ENCODE assay signal across 10 cellular contexts in genomic region chr16:53080345-53081031, GRCh38. TPM values are rescaled to one million over a fixed set of nuclear protein-coding genes. Genes with fewer than 3 reads are reported as not detected.
A peak's percentile ranks its signal among the peaks of the same experiment; 100 is the strongest.
DNase-seq lines count a peak whose midpoint lies in the region; ATAC-seq and TF ChIP-seq lines count a peak whose summit lies in the region.
"Had no signal": no experiment of that assay in that cellular context is flagged by ENCODE, and none has a peak within 500 bp of the region (broad histone marks: within the 10 kb centered on the region; RNA-seq: fewer than 3 reads in every experiment).

No MANE protein-coding gene starts in this region.

- no peak for TF ChIP-seq CTCF in endodermal cell (conservative IDR thresholded peaks at IDR 0.05)
- no peak for TF ChIP-seq CTCF in upper lobe of right lung (IDR thresholded peaks at IDR 0.05)

- DNase-seq in MG63 (peak; percentile 90), endodermal cell (no peak), upper lobe of right lung (no peak)
- no peak for DNase-seq in activated T-cell treated with anti-CD3 and anti-CD28 coated beads, Interleukin-2, amount 50 U/mL, for 72 hours
- no peak for DNase-seq in NK-92 treated with Interleukin-12 subunit alpha and Interleukin-12 subunit beta, amount 100 ng/mL, for 24 hours (lab: John Stamatoyannopoulos, UW)
- DNase-seq: activated CD4-positive, alpha-beta T cell treated with anti-CD3 and anti-CD28 coated beads for 1 hour; naive B cell had no signal

- 0 out of 2 replicates have a peak, but pooled peaks cover 2% of the 10 kb centered on the region for H3K9me3 ChIP-seq in MG63
- H3K9me3 ChIP-seq in endodermal cell (ENCODE audit: control insufficient read depth, low read length): peaks cover 15% of the 10 kb centered on the region
- H3K9me3 ChIP-seq in mesodermal cell (ENCODE audit: control insufficient read depth, low read length): no peaks in the 10 kb centered on the region
- H3K9me3 ChIP-seq in upper lobe of right lung: no peaks in the 10 kb centered on the region

- peak overlapping the region; percentile 92 for H3K27ac ChIP-seq in endodermal cell (ENCODE audit: low read depth, low read length)
- H3K27ac ChIP-seq in mesodermal cell (ENCODE audit: low read depth, low read length, severe bottlenecking): peak overlapping the region; percentile 85
- H3K27ac ChIP-seq in upper lobe of right lung: peak overlapping the region; percentile 59

- peaks cover 14% of the 10 kb centered on the region for H3K9me3 Mint-ChIP-seq in endodermal cell
- no peaks in the 10 kb centered on the region for H3K9me3 Mint-ChIP-seq in activated T-cell treated with anti-CD3 and anti-CD28 coated beads, Interleukin-2, amount 50 U/mL, for 72 hours
- H3K9me3 Mint-ChIP-seq: naive B cell had no signal

- peaks cover 25% of the 10 kb centered on the region for H3K36me3 Mint-ChIP-seq in endodermal cell (ENCODE audit: low read depth)
- peaks cover 0 to 2% of the 10 kb centered on the region in 2 donors for H3K36me3 Mint-ChIP-seq in activated T-cell treated with anti-CD3 and anti-CD28 coated beads, Interleukin-2, amount 50 U/mL, for 72 hours (ENCODE audit: insufficient read depth in 2 of 2)

- H3K36me3 ChIP-seq in MG63: peaks cover 19% of the 10 kb centered on the region
- H3K36me3 ChIP-seq in endodermal cell (ENCODE audit: control insufficient read depth, insufficient read depth, low read length): peaks cover 7% of the 10 kb centered on the region
- H3K36me3 ChIP-seq in mesodermal cell (ENCODE audit: control insufficient read depth, insufficient read depth, low read length): peaks cover 12% of the 10 kb centered on the region
- no peaks in the 10 kb centered on the region for H3K36me3 ChIP-seq in upper lobe of right lung

- H3K27ac Mint-ChIP-seq in endodermal cell: peak overlapping the region; percentile 30
- H3K27ac Mint-ChIP-seq in activated T-cell treated with anti-CD3 and anti-CD28 coated beads, Interleukin-2, amount 50 U/mL, for 72 hours: no peak overlapping the region
- H3K27ac Mint-ChIP-seq: naive B cell had no signal

- no peak overlapping the region for H3K9ac ChIP-seq in endodermal cell (ENCODE audit: extremely low read depth, low read length, poor library complexity, severe bottlenecking)

- intact Hi-C loops in upper lobe of right lung (cut with DNase I): no loop called here

- H3K4me1 Mint-ChIP-seq in endodermal cell: peaks cover 32% of the 10 kb centered on the region
- peaks cover 7% of the 10 kb centered on the region for H3K4me1 Mint-ChIP-seq in activated T-cell treated with anti-CD3 and anti-CD28 coated beads, Interleukin-2, amount 50 U/mL, for 72 hours (ENCODE audit: low read depth)

- peak; percentile 59 for ATAC-seq in upper lobe of right lung
- ATAC-seq in activated T-cell treated with anti-CD3 and anti-CD28 coated beads, Interleukin-2, amount 50 U/mL, for 72 hours (replicated peaks in 1 of 2): no peak
- ATAC-seq in HG03196 (IDR thresholded peaks at IDR 0.05; ENCODE audit: unreplicated experiment): no peak
- no peak for ATAC-seq in HG03342 (IDR thresholded peaks at IDR 0.05; ENCODE audit: unreplicated experiment)

- no peak overlapping the region for H3K4me3 ChIP-seq in MG63
- no peak overlapping the region for H3K4me3 ChIP-seq in endodermal cell (ENCODE audit: low read length)
- H3K4me3 ChIP-seq in mesodermal cell (ENCODE audit: extremely low read depth, insufficient read depth, low read length, poor library complexity, severe bottlenecking): no peak overlapping the region
- no peak overlapping the region for H3K4me3 ChIP-seq in upper lobe of right lung

- no peak overlapping the region for H3K4me3 Mint-ChIP-seq in endodermal cell
- no peak overlapping the region for H3K4me3 Mint-ChIP-seq in activated T-cell treated with anti-CD3 and anti-CD28 coated beads, Interleukin-2, amount 50 U/mL, for 72 hours
- H3K4me3 Mint-ChIP-seq: naive B cell had no signal

- H3K4me1 ChIP-seq in endodermal cell (ENCODE audit: control insufficient read depth, insufficient read depth, low read length) (no peaks in the 10 kb centered on the region), mesodermal cell (ENCODE audit: control insufficient read depth, insufficient read depth, low read length, poor library complexity, severe bottlenecking) (peaks cover 47% of the 10 kb centered on the region), upper lobe of right lung (peaks cover 52% of the 10 kb centered on the region)

- peaks cover 6% of the 10 kb centered on the region for H3K27me3 Mint-ChIP-seq in endodermal cell (ENCODE audit: insufficient read depth)
- H3K27me3 Mint-ChIP-seq in activated T-cell treated with anti-CD3 and anti-CD28 coated beads, Interleukin-2, amount 50 U/mL, for 72 hours (ENCODE audit: low read depth): no peaks in the 10 kb centered on the region
- H3K27me3 Mint-ChIP-seq: naive B cell had no signal

- WGBS in endodermal cell (ENCODE audit: insufficient coverage in 1 of 2, insufficient read length in 1 of 2), 2 experiments: 64 to 88% methylated on average over 6 to 8 of the region's 8 CpGs
- 59% methylated on average over 5 of the region's 8 CpGs; no CpG with 5 or more reads in 1 of the 2 experiments for WGBS in mesodermal cell (ENCODE audit: insufficient coverage in 2 of 2), 2 experiments

- H3K27me3 ChIP-seq in MG63 (no peaks in the 10 kb centered on the region), endodermal cell (ENCODE audit: control insufficient read depth, insufficient read depth, low read length, poor library complexity, severe bottlenecking) (peaks cover 2% of the 10 kb centered on the region), upper lobe of right lung (no peaks in the 10 kb centered on the region)

RNA-seq across cellular contexts. Expression of gene CHD9, which starts 25.7 kb away (rescaled TPM):
- 27.9 and 51.1 TPM in 2 replicates for total RNA-seq in MG63 (2014; rRNA removed; shearing (Covaris generic); ENCODE audit: low replicate concordance)
- 10 to 100 TPM; 36.8 to 40.5 TPM for total RNA-seq in endodermal cell
- 39.3 TPM for polyA plus RNA-seq in endodermal cell (2013, experiment 1 of 2)
- 41.4 TPM for polyA plus RNA-seq in endodermal cell (2013, experiment 2 of 2)
- polyA plus RNA-seq in mesodermal cell (2013, experiment 1 of 2): 32.8 TPM
- polyA plus RNA-seq in mesodermal cell (2013, experiment 2 of 2): 31.9 TPM
- total RNA-seq in upper lobe of right lung: 81.4 TPM
- total RNA-seq in activated T-cell treated with anti-CD3 and anti-CD28 coated beads, Interleukin-2, amount 50 U/mL, for 72 hours: 10 to 100 TPM; 16.7 to 17.4 TPM

RNA-seq across cellular contexts. Expression of gene CHD9NB, which starts 27.8 kb away (rescaled TPM):
- total RNA-seq in MG63 (2014; rRNA removed; shearing (Covaris generic); ENCODE audit: low replicate concordance): 0.27 and 2.6 TPM in 2 replicates
- total RNA-seq in endodermal cell (10 to 100 TPM; 13.1 to 14.9 TPM), upper lobe of right lung (1.1 TPM)
- polyA plus RNA-seq in endodermal cell (2013, experiment 1 of 2): 2.8 TPM
- polyA plus RNA-seq in endodermal cell (2013, experiment 2 of 2): 3.0 TPM
- polyA plus RNA-seq in mesodermal cell (2013, experiment 1 of 2): 2.1 TPM
- 1.6 TPM for polyA plus RNA-seq in mesodermal cell (2013, experiment 2 of 2)
- under 1 TPM; 0.19 to 0.46 TPM for total RNA-seq in activated T-cell treated with anti-CD3 and anti-CD28 coated beads, Interleukin-2, amount 50 U/mL, for 72 hours
